In the genomic region with DNA sequence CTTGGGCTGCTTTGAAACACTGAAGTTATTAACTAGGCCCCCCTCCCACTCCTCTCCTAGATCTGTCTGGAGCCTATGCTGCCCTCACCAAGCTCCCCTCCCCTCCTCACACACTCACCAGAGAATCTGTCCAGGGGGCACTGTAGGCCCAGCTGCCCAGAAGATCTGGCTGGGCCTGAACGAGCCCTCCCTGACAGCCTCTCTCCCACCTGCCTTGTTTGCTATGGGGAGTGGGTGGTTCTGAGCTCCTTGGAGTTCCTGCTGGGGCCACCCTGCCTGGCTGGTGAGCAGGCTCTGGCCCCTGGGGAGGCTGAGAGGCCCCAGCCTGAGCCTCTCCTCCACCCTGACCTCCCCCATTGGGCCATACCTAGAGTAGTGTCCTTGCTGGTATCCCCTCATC, we compare ENCODE assay signal across 18 cellular contexts.
"Had no signal": no experiment of that assay in that cellular context is flagged by ENCODE, and none has a peak within 500 bp of the region (broad histone marks: within the 10 kb centered on the region; RNA-seq: fewer than 3 reads in every experiment).

No MANE protein-coding gene starts in this region.

- H3K36me3 ChIP-seq: sigmoid colon, thoracic aorta, transverse colon had no signal

- H3K27ac ChIP-seq: foreskin keratinocyte, hepatocyte, sigmoid colon, thoracic aorta, transverse colon had no signal

- FAIRE-seq: colon, endothelial cell of umbilical vein had no signal

- H3K4me1 ChIP-seq: foreskin keratinocyte, sigmoid colon, transverse colon had no signal

- H3K9me3 ChIP-seq: sigmoid colon, thoracic aorta, transverse colon had no signal

- DNase-seq: dermis blood vessel endothelial cell; effector CD4-positive, alpha-beta T cell; endodermal cell; erythroblast; foreskin keratinocyte; head of caudate nucleus; naive thymus-derived CD4-positive, alpha-beta T cell; nephron progenitor cell; sigmoid colon; stimulated activated CD4-positive, alpha-beta T cell treated with anti-CD3 and anti-CD28 coated beads, Interleukin-2, amount 100 ng/mL, for 24 hours; stimulated activated CD4-positive, alpha-beta T cell treated with anti-CD3 and anti-CD28 coated beads, Interleukin-4, amount 100 ng/mL, for 4 hours; stimulated activated naive CD4-positive, alpha-beta T cell; transverse colon had no signal

- H3K4me3 ChIP-seq: hepatocyte, sigmoid colon, skin epidermis, thoracic aorta, transverse colon had no signal
